Comparison of ENCODE assay signal across 1 cellular context in the genomic region with DNA sequence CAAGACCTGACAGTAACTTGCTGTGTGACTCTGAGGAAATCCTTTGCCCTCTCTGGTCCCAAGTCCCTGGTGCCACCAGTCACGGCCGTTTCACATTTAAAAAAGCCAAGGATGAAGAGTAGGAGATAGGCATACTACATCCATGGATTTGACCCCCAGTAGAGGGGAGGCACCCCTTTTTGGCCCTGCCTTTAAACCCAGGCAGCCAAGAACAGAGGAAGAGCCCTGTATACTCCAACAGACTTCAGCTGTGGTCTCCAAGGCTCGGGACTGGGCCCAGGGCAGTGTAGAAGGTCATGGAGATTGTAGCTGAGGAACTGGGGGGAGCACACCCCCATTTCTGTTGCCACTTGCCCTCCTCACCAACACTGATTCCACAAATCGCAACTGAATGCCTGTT.
TF ChIP-seq lines count a peak whose summit lies in the region.

No MANE protein-coding gene starts in this region.

TF ChIP-seq in K562, 482 proteins besides CTCF, POLR2A, EP300 and RAD21:
- TF ChIP-seq SRF (CRISPR knock-in tag; IDR thresholded peaks at IDR 0.05) (no peak), ZFP36 (IDR thresholded peaks at IDR 0.05; ENCODE audit: low read depth, low read length, partially characterized antibody) (peak; percentile 45), RBM25 (IDR thresholded peaks at IDR 0.05; ENCODE audit: low read depth, low read length, severe bottlenecking) (peak; percentile 43)
